18 cellular contexts compared by ENCODE assay signal in the genomic region with DNA sequence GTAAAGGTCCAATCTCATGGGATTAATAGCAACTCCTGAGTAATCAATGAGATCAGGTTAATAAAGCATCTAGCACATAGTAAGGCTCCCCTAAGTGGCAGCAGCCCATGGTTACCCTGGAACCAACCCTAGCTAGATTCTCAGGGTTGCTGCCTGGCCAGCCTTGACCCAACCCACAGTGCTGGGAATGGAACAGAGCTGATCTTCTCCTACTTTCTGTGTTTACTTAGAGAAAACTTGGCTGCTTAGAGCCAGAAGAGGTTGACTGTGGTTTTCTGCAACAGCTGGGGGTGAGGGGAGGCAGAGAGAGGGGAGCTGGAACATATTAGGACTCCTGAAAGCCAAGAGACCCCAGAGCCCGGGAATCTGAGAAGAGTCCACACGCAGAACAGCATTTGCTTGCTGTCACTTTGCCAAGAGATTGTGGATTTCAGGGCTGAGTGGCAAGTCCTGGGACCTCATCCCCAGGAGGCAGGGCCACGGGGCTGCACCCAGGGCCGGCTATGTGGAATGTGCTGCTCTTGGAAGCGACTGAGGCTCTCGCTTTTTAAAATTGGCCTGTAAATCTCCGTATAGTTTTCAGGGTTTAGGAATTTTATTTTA. TPM values are rescaled to one million over a fixed set of nuclear protein-coding genes. Genes with fewer than 3 reads are reported as not detected.
DNase-seq lines count a peak whose midpoint lies in the region; ATAC-seq and TF ChIP-seq lines count a peak whose summit lies in the region.
"Had no signal": no experiment of that assay in that cellular context is flagged by ENCODE, and none has a peak within 500 bp of the region (broad histone marks: within the 10 kb centered on the region; RNA-seq: fewer than 3 reads in every experiment).

No MANE protein-coding gene starts in this region.

- no peak overlapping the region for H3K4me3 ChIP-seq in HL-60 (replicated peaks; ENCODE audit: insufficient read depth, low read length)
- H3K4me3 ChIP-seq in right lobe of liver, result no peak overlapping the region
- no peak overlapping the region for H3K4me3 ChIP-seq in stomach

- no peak for TF ChIP-seq CTCF in HL-60 (IDR thresholded peaks at IDR 0.05; ENCODE audit: insufficient read depth, low read length)
- TF ChIP-seq CTCF in right lobe of liver (IDR thresholded peaks at IDR 0.05), result no peak
- TF ChIP-seq CTCF in stomach (IDR thresholded peaks at IDR 0.05), result no peak

- TF ChIP-seq POLR2A in right lobe of liver (IDR thresholded peaks at IDR 0.05) (no peak), stomach (IDR thresholded peaks at IDR 0.05) (no peak)

- intact Hi-C loops in right lobe of liver (cut with DNase I) (no loop called here), stomach (cut with DNase I; ENCODE audit: low total_unique reads) (no loop called here)

- H3K36me3 ChIP-seq in right lobe of liver (no peaks in the 10 kb centered on the region), stomach (no peaks in the 10 kb centered on the region)

- no peak for TF ChIP-seq EP300 in stomach (IDR thresholded peaks at IDR 0.05)

- DNase-seq in HL-60 (ENCODE audit: low read depth in 1 of 2, low spot score in 1 of 2) (no peak), right lobe of liver (no peak), stomach (no peak), SIG-M5 treated with dmso at 0.1 percent for 504 hours (lab: John Stamatoyannopoulos, UW; ENCODE audit: unreplicated experiment) (no peak), NCI-H1436 treated with DMSO at 0.1 percent for 48 hours (lab: John Stamatoyannopoulos, UW) (no peak)
- DNase-seq: activated CD8-positive, alpha-beta T cell treated with anti-CD3 and anti-CD28 coated beads for 36 hours; activated gamma-delta T cell treated with Interleukin-2 at 50 U/mL for 16 hours; C1 segment of cervical spinal cord; cortex of kidney; GOT3; NCI-H1048; RPMI8226; stimulated activated CD4-positive, alpha-beta T cell treated with anti-CD3 and anti-CD28 coated beads, Interleukin-2, amount 100 ng/mL, for 48 hours; T1000 had no signal

- H3K4me1 ChIP-seq in right lobe of liver (peaks cover 0 to 17% (median 0%) of the 10 kb centered on the region in 4 donors), stomach (peaks cover 9 to 36% (median 20%) of the 10 kb centered on the region in 4 donors)

- H3K27me3 ChIP-seq in HL-60 (ENCODE audit: insufficient read depth, poor library complexity, severe bottlenecking), result no peaks in the 10 kb centered on the region
- no peaks in the 10 kb centered on the region for H3K27me3 ChIP-seq in right lobe of liver
- H3K27me3 ChIP-seq in stomach, result no peaks in the 10 kb centered on the region

- ATAC-seq in esophagus mucosa (peak; percentile 43), right lobe of liver (peak in 3 of 4 donors; percentile 18 to 56 (median 24)), HG02981 (IDR thresholded peaks at IDR 0.05; ENCODE audit: unreplicated experiment) (no peak), GM18511 (IDR thresholded peaks at IDR 0.05; ENCODE audit: unreplicated experiment) (no peak)
- ATAC-seq: activated CD8-positive, alpha-beta T cell treated with anti-CD3 and anti-CD28 coated beads for 36 hours; stimulated activated memory B cell treated with anti-CD40 and anti-IgM and Interleukin-4, amounts not matched to agents 10 μg/mL and 1 μg/mL and 100 μg/mL, for 72 hours had no signal

- peak overlapping the region; percentile 46 for H3K27ac ChIP-seq in HL-60 (replicated peaks)
- H3K27ac ChIP-seq in right lobe of liver, result no peak overlapping the region
- peak overlapping the region; percentile 5 to 64 (median 58) for H3K27ac ChIP-seq in stomach

- 58% methylated on average over 7 of the region's 7 CpGs for WGBS in right lobe of liver (ENCODE audit: insufficient coverage, low coverage, low lambda C conversion rate, missing lambda C conversion rate)
- whole genome bisulfite sequencing in stomach, 5 donors, result 31 to 56% (median 48%) methylated on average over 7 of the region's 7 CpGs

- H3K9me3 ChIP-seq in right lobe of liver, result no peaks in the 10 kb centered on the region
- no peaks in the 10 kb centered on the region for H3K9me3 ChIP-seq in stomach

RNA-seq across cellular contexts. Expression of a gene that starts 22.2 kb away (rescaled TPM):
- 69.3 TPM for total RNA-seq in esophagus mucosa
- total RNA-seq in right lobe of liver, result 10 to 100 TPM; 29.0 to 52.0 (median 38.1) TPM
- 100 to 1,000 TPM in 3 of 5 donors, 10 to 100 TPM in 2; 56.2 to 305 (median 122) TPM for total RNA-seq in stomach
- 10 to 100 TPM; 10.4 to 14.5 (median 12.4) TPM for polyA plus RNA-seq in stomach

Comparison
In these comparisons a context has a peak if more than half of its experiments do, and no peak if none do; other contexts are left out.
1. H3K27ac ChIP-seq: peak in HL-60 (single experiment) and stomach (5 of 5); none in right lobe of liver (0 of 3).
2. ATAC-seq: peak in esophagus mucosa (single experiment) and right lobe of liver (3 of 4); none in HG02981 (single experiment) and GM18511 (single experiment).